Comparison of ENCODE assay signal across 19 cellular contexts in genomic region chr14:92487513-92488133, GRCh38. TPM values are rescaled to one million over a fixed set of nuclear protein-coding genes. Genes with fewer than 3 reads are reported as not detected.
DNase-seq lines count a peak whose midpoint lies in the region; ATAC-seq and TF ChIP-seq lines count a peak whose summit lies in the region.
"Had no signal": no experiment of that assay in that cellular context is flagged by ENCODE, and none has a peak within 500 bp of the region (broad histone marks: within the 10 kb centered on the region; RNA-seq: fewer than 3 reads in every experiment).

No MANE protein-coding gene starts in this region.

- POLR2A ChIA-PET in WTC11 (lab: Charles Lee) = no interaction called here

- ATAC-seq in WTC11 (peak; percentile 62), SK-N-SH treated with all-trans-retinoic acid at 6 μM for 48 hours (no peak)
- no peak for ATAC-seq in activated T-helper 17 cell treated with anti-CD3 and anti-CD28 coated beads, Interleukin-2, amount 50 U/mL, for 72 hours (replicated peaks)
- ATAC-seq: activated CD8-positive, alpha-beta T cell treated with anti-CD3 and anti-CD28 coated beads, Interleukin-2, amount 10 ng/mL, durations not matched to agents 7 days and 5 days; esophagus mucosa; gastrocnemius medialis; Panc1 had no signal

- H3K27ac ChIP-seq in HL-60 (replicated peaks) (no peak overlapping the region; the same call in 1 of the 2 replicates), right atrium auricular region (peak overlapping the region in 1 of 2 donors; percentile 21), neutrophil (peak overlapping the region; percentile 86)
- H3K27ac ChIP-seq: breast epithelium, gastrocnemius medialis had no signal

- H3K27ac Mint-ChIP-seq in WTC11 = no peak overlapping the region
- no peak overlapping the region for H3K27ac Mint-ChIP-seq in activated T-helper 17 cell treated with anti-CD3 and anti-CD28 coated beads, Interleukin-2, amount 50 U/mL, for 72 hours
- H3K27ac Mint-ChIP-seq: activated CD8-positive, alpha-beta T cell treated with anti-CD3 and anti-CD28 coated beads, Interleukin-2, amount 10 ng/mL, durations not matched to agents 7 days and 5 days; stimulated activated naive CD8-positive, alpha-beta T cell treated with anti-CD3 and anti-CD28 coated beads, Interleukin-15, Interleukin-2, amounts not matched to agents 100 ng/mL and 50 ng/mL, for 24 hours had no signal

- H3K36me3 ChIP-seq in right atrium auricular region = no peaks in the 10 kb centered on the region
- peaks cover 10% of the 10 kb centered on the region for H3K36me3 ChIP-seq in neutrophil
- H3K36me3 ChIP-seq: breast epithelium, gastrocnemius medialis, transverse colon had no signal

- H3K27me3 Mint-ChIP-seq in WTC11 (ENCODE audit: low read depth) = no peaks in the 10 kb centered on the region; the same call in 1 of the 2 replicates
- H3K27me3 Mint-ChIP-seq in activated T-helper 17 cell treated with anti-CD3 and anti-CD28 coated beads, Interleukin-2, amount 50 U/mL, for 72 hours = peaks cover 11% of the 10 kb centered on the region

- no peaks in the 10 kb centered on the region for H3K9me3 Mint-ChIP-seq in WTC11
- no peaks in the 10 kb centered on the region for H3K9me3 Mint-ChIP-seq in activated T-helper 17 cell treated with anti-CD3 and anti-CD28 coated beads, Interleukin-2, amount 50 U/mL, for 72 hours
- H3K9me3 Mint-ChIP-seq: naive B cell; stimulated activated naive CD8-positive, alpha-beta T cell treated with anti-CD3 and anti-CD28 coated beads, Interleukin-15, Interleukin-2, amounts not matched to agents 100 ng/mL and 50 ng/mL, for 24 hours had no signal

- no peak overlapping the region for H3K4me3 Mint-ChIP-seq in WTC11
- no peak overlapping the region for H3K4me3 Mint-ChIP-seq in activated T-helper 17 cell treated with anti-CD3 and anti-CD28 coated beads, Interleukin-2, amount 50 U/mL, for 72 hours
- H3K4me3 Mint-ChIP-seq: activated CD8-positive, alpha-beta T cell treated with anti-CD3 and anti-CD28 coated beads, Interleukin-2, amount 10 ng/mL, durations not matched to agents 7 days and 5 days; naive B cell; stimulated activated naive CD8-positive, alpha-beta T cell treated with anti-CD3 and anti-CD28 coated beads, Interleukin-15, Interleukin-2, amounts not matched to agents 100 ng/mL and 50 ng/mL, for 24 hours had no signal

- H3K27me3 ChIP-seq in HL-60 (ENCODE audit: insufficient read depth, poor library complexity, severe bottlenecking) (no peaks in the 10 kb centered on the region), right atrium auricular region (no peaks in the 10 kb centered on the region), neutrophil (no peaks in the 10 kb centered on the region)
- H3K27me3 ChIP-seq: breast epithelium, gastrocnemius medialis, transverse colon had no signal

- H3K9me3 ChIP-seq in right atrium auricular region (no peaks in the 10 kb centered on the region), neutrophil (no peaks in the 10 kb centered on the region)
- H3K9me3 ChIP-seq: breast epithelium, gastrocnemius medialis, transverse colon had no signal

- CTCF ChIA-PET in WTC11 (lab: Charles Lee) = no interaction called here

- no peak overlapping the region for H3K4me3 ChIP-seq in HL-60 (replicated peaks; ENCODE audit: insufficient read depth, low read length)
- no peak overlapping the region for H3K4me3 ChIP-seq in right atrium auricular region
- H3K4me3 ChIP-seq in neutrophil (ENCODE audit: low read depth in 1 of 2, low read length in 1 of 2) = peak overlapping the region; percentile 32 to 34
- H3K4me3 ChIP-seq: breast epithelium, gastrocnemius medialis, transverse colon had no signal

- H3K4me1 ChIP-seq in right atrium auricular region = peaks cover 0 to 31% of the 10 kb centered on the region in 2 donors
- H3K4me1 ChIP-seq in neutrophil (ENCODE audit: control insufficient read depth in 1 of 2, insufficient read depth in 1 of 2, low read depth in 1 of 2, low read length in 1 of 2) = peaks cover 62 to 65% of the 10 kb centered on the region in 2 experiments
- H3K4me1 ChIP-seq: breast epithelium, gastrocnemius medialis, transverse colon had no signal

- no peaks in the 10 kb centered on the region for H3K36me3 Mint-ChIP-seq in WTC11
- no peaks in the 10 kb centered on the region for H3K36me3 Mint-ChIP-seq in activated T-helper 17 cell treated with anti-CD3 and anti-CD28 coated beads, Interleukin-2, amount 50 U/mL, for 72 hours (ENCODE audit: low read depth)

- H3K4me1 Mint-ChIP-seq in WTC11 = peaks cover 11% of the 10 kb centered on the region
- H3K4me1 Mint-ChIP-seq in activated T-helper 17 cell treated with anti-CD3 and anti-CD28 coated beads, Interleukin-2, amount 50 U/mL, for 72 hours = no peaks in the 10 kb centered on the region

- TF ChIP-seq CTCF in HL-60 (IDR thresholded peaks at IDR 0.05; ENCODE audit: insufficient read depth, low read length) (no peak), WTC11 (IDR thresholded peaks at IDR 0.05) (no peak), right atrium auricular region (IDR thresholded peaks at IDR 0.05) (no peak), neutrophil (IDR thresholded peaks at IDR 0.05) (no peak)

- DNase-seq in HL-60 (ENCODE audit: low read depth in 1 of 2, low spot score in 1 of 2) = peak; percentile 51 to 57
- no peak for DNase-seq in WTC11 (ENCODE audit: low spot score)
- peak; percentile 52 for DNase-seq in right atrium auricular region (ENCODE audit: low spot score)
- no peak for DNase-seq in DMS153 treated with DMSO at 0.1 percent for 48 hours (lab: John Stamatoyannopoulos, UW; ENCODE audit: unreplicated experiment)
- no peak for DNase-seq in activated naive CD4-positive, alpha-beta T cell treated with anti-CD3 and anti-CD28 coated beads, Interleukin-2, amount 50 U/mL, for 16 hours
- DNase-seq: activated CD4-positive, CD25-positive, alpha-beta regulatory T cell; activated CD8-positive, alpha-beta T cell treated with anti-CD3 and anti-CD28 coated beads, Interleukin-2, amount 10 ng/mL, durations not matched to agents 7 days and 5 days; gastrocnemius medialis; naive B cell; NCI-H1694 treated with DMSO at 0.1 percent for 48 hours; NCI-H2227 treated with DMSO at 0.1 percent for 48 hours; transverse colon had no signal

TF ChIP-seq in WTC11, 78 proteins besides CTCF, POLR2A, EP300 and RAD21:
- TF ChIP-seq ZNF263 (CRISPR knock-in tag; IDR thresholded peaks at IDR 0.05; ENCODE audit: low read depth) = peak; percentile 79
- TF ChIP-seq ESRRA (CRISPR knock-in tag; IDR thresholded peaks at IDR 0.05; ENCODE audit: borderline replicate concordance) = no peak

TF ChIP-seq in SK-N-SH treated with all-trans-retinoic acid at 6 μM for 48 hours, 23 proteins besides CTCF, POLR2A, EP300 and RAD21:
- no peak for TF ChIP-seq ZNF70 (CRISPR knock-in tag; IDR thresholded peaks at IDR 0.05)
- TF ChIP-seq OSR1 (CRISPR knock-in tag; IDR thresholded peaks at IDR 0.05) = no peak

RNA-seq across cellular contexts. Expression of gene RIN3, which starts 26.0 kb away (rescaled TPM):
- total RNA-seq in WTC11 (2021) = 2.7 to 3.3 TPM (median 3.0 TPM) in 3 replicates
- total RNA-seq in right atrium auricular region = 10 to 100 TPM in 1 of 2 donors, 1 to 10 TPM in 1; 6.6 to 11.8 TPM
- total RNA-seq in activated T-helper 17 cell treated with anti-CD3 and anti-CD28 coated beads, Interleukin-2, amount 50 U/mL, for 72 hours = 10 to 100 TPM; 14.1 to 24.1 TPM

Comparison
In these comparisons a context has a peak if more than half of its experiments do, and no peak if none do; other contexts are left out.
1. DNase-seq: peak in HL-60 (2 of 2) and right atrium auricular region (single experiment); none in WTC11 (single experiment), DMS153 treated with DMSO at 0.1 percent for 48 hours (single experiment) and activated naive CD4-positive, alpha-beta T cell treated with anti-CD3 and anti-CD28 coated beads, Interleukin-2, amount 50 U/mL, for 16 hours (single experiment).
2. H3K4me3 ChIP-seq: peak in neutrophil (2 of 2); none in HL-60 (single experiment) and right atrium auricular region (0 of 2).